1 cellular context compared by ENCODE assay signal in the genomic region with DNA sequence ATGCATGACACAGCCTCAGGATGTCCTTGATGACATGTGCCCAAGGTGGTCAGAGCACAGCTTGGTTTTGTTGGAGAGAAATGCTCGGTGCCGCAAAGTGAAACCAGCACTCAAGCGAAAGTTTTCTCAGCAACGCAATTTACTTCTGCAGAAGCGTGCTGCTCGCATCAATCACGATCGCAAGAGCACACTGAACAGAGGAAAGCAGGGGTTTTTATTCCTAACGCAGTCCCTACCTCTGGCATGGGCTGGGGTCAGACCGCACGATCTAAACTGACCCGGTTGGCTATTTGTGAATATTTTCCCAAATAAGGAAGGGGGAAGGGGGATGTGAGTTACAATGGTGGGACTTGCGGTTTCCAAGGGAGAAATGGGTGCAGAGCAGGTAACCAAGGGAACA.
TF ChIP-seq lines count a peak whose summit lies in the region.

No MANE protein-coding gene starts in this region.

TF ChIP-seq in GM23338, 12 proteins besides CTCF, POLR2A, EP300 and RAD21 (continued from another document):
- TF ChIP-seq JUNB (IDR thresholded peaks at IDR 0.05; ENCODE audit: unreplicated experiment), result no peak
- TF ChIP-seq STAT1 (IDR thresholded peaks at IDR 0.05; ENCODE audit: unreplicated experiment), result no peak
- TF ChIP-seq ZNF114 (CRISPR knock-in tag; IDR thresholded peaks at IDR 0.05), result no peak
- TF ChIP-seq, protein P1, sequence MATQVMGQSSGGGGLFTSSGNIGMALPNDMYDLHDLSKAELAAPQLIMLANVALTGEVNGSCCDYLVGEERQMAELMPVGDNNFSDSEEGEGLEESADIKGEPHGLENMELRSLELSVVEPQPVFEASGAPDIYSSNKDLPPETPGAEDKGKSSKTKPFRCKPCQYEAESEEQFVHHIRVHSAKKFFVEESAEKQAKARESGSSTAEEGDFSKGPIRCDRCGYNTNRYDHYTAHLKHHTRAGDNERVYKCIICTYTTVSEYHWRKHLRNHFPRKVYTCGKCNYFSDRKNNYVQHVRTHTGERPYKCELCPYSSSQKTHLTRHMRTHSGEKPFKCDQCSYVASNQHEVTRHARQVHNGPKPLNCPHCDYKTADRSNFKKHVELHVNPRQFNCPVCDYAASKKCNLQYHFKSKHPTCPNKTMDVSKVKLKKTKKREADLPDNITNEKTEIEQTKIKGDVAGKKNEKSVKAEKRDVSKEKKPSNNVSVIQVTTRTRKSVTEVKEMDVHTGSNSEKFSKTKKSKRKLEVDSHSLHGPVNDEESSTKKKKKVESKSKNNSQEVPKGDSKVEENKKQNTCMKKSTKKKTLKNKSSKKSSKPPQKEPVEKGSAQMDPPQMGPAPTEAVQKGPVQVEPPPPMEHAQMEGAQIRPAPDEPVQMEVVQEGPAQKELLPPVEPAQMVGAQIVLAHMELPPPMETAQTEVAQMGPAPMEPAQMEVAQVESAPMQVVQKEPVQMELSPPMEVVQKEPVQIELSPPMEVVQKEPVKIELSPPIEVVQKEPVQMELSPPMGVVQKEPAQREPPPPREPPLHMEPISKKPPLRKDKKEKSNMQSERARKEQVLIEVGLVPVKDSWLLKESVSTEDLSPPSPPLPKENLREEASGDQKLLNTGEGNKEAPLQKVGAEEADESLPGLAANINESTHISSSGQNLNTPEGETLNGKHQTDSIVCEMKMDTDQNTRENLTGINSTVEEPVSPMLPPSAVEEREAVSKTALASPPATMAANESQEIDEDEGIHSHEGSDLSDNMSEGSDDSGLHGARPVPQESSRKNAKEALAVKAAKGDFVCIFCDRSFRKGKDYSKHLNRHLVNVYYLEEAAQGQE (IDR thresholded peaks at IDR 0.05; ENCODE audit: unreplicated experiment), result no peak
- TF ChIP-seq NANOG (IDR thresholded peaks at IDR 0.05; ENCODE audit: borderline replicate concordance), result no peak
